ENCODE assay signal across 26 cellular contexts in genomic region chr2:22958281-22958680, GRCh38.
"Had no signal": no experiment of that assay in that cellular context is flagged by ENCODE, and none has a peak within 500 bp of the region (broad histone marks: within the 10 kb centered on the region; RNA-seq: fewer than 3 reads in every experiment).

No MANE protein-coding gene starts in this region.

- H3K27ac ChIP-seq: colonic mucosa, epithelial cell of prostate, esophagus squamous epithelium, gastrocnemius medialis, heart right ventricle, left lung, lower lobe of right lung had no signal

- H3K9me3 ChIP-seq: colonic mucosa, esophagus squamous epithelium, gastrocnemius medialis, heart right ventricle, left lung, lower lobe of right lung, mucosa of descending colon had no signal

- FAIRE-seq: endometrium, islet of Langerhans, keratinocyte had no signal

- H3K4me3 ChIP-seq: colonic mucosa, esophagus squamous epithelium, gastrocnemius medialis, heart right ventricle, left lung, lower lobe of right lung, mucosa of descending colon had no signal

- H3K27me3 ChIP-seq: colonic mucosa, esophagus squamous epithelium, gastrocnemius medialis, heart right ventricle, left lung had no signal

- H3K4me1 ChIP-seq: colonic mucosa, esophagus squamous epithelium, gastrocnemius medialis, heart right ventricle, left lung, lower lobe of right lung had no signal

- DNase-seq: colonic mucosa; cortex of kidney; effector CD8-positive, alpha-beta T cell; effector memory CD8-positive, alpha-beta T cell; endodermal cell; erythroblast; esophagus squamous epithelium; foreskin fibroblast; foreskin melanocyte; gastrocnemius medialis; glutamatergic neuron; head of caudate nucleus; heart right ventricle; hippocampal formation; left cardiac atrium; left lung; left ventricle myocardium superior; lower lobe of right lung; mesenchymal stem cell; mucosa of descending colon; naive B cell had no signal

- ATAC-seq: effector memory CD8-positive, alpha-beta T cell; esophagus mucosa; gastrocnemius medialis; heart right ventricle; left cardiac atrium; left lung; left ventricle myocardium superior; lower lobe of right lung; mucosa of descending colon had no signal

- H3K36me3 ChIP-seq: colonic mucosa, esophagus squamous epithelium, gastrocnemius medialis, heart right ventricle, left lung, lower lobe of right lung had no signal
